38 cellular contexts compared by ENCODE assay signal in the genomic region with DNA sequence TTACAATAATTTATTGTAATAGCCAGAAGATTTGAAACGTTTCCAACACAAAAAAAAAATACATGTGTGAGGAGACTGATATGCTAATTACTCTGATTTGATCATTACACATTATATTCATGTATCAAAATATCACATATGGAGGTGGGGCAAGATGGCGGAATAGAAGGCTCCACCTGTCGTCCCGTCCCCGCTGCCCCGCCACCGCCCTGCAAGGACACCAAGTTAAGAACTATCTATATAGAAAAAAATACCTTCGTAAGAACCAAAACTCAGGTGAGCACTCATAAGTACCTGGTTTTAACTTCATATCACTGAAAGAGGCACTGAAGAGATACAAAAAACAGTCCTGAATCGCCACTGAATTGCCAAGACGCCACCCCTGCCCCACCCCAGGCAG.
"Had no signal": no experiment of that assay in that cellular context is flagged by ENCODE, and none has a peak within 500 bp of the region (broad histone marks: within the 10 kb centered on the region; RNA-seq: fewer than 3 reads in every experiment).

No MANE protein-coding gene starts in this region.

- H3K27ac ChIP-seq: adrenal gland, ascending aorta, body of pancreas, brain microvascular endothelial cell, breast epithelium, cardiac muscle cell had no signal

- H3K4me3 ChIP-seq: adrenal gland, ascending aorta, body of pancreas, breast epithelium, cardiac muscle cell had no signal

- ATAC-seq: activated naive CD4-positive, alpha-beta T cell treated with anti-CD3 and anti-CD28 coated beads, Interleukin-2, amount 50 U/mL, for 72 hours; activated naive CD8-positive, alpha-beta T cell treated with anti-CD3 and anti-CD28 coated beads, Interleukin-2, amount 50 U/mL, for 24 hours; activated T-cell treated with anti-CD3 and anti-CD28 coated beads, Interleukin-2, amount 50 U/mL, for 4 hours; activated T-cell treated with anti-CD3 and anti-CD28 coated beads, Interleukin-2, amount 50 U/mL, for 72 hours; activated T-helper 17 cell treated with anti-CD3 and anti-CD28 coated beads, Interleukin-2, amount 50 U/mL, for 72 hours; body of pancreas had no signal

- H3K27me3 ChIP-seq: adrenal gland, ascending aorta, body of pancreas, brain microvascular endothelial cell, breast epithelium, cardiac muscle cell had no signal

- H3K4me1 ChIP-seq: ascending aorta, body of pancreas, breast epithelium had no signal

- H3K36me3 ChIP-seq: adrenal gland, ascending aorta, brain microvascular endothelial cell, breast epithelium, cardiac muscle cell had no signal

- H3K27me3 Mint-ChIP-seq: activated naive CD8-positive, alpha-beta T cell; activated naive CD8-positive, alpha-beta T cell treated with anti-CD3 and anti-CD28 coated beads for 36 hours; activated naive CD8-positive, alpha-beta T cell treated with anti-CD3 and anti-CD28 coated beads, Interleukin-2, amount 50 U/mL, for 24 hours; activated T-cell treated with anti-CD3 and anti-CD28 coated beads, Interleukin-2, amount 50 U/mL, for 24 hours; activated T-helper 17 cell treated with anti-CD3 and anti-CD28 coated beads, Interleukin-2, amount 50 U/mL, for 72 hours; brain; central memory CD8-positive, alpha-beta T cell had no signal

- H3K4me3 Mint-ChIP-seq: activated naive CD4-positive, alpha-beta T cell treated with anti-CD3 and anti-CD28 coated beads for 36 hours; activated naive CD4-positive, alpha-beta T cell treated with anti-CD3 and anti-CD28 coated beads, Interleukin-2, amount 10 ng/mL, durations not matched to agents 7 days and 5 days; activated naive CD4-positive, alpha-beta T cell treated with anti-CD3 and anti-CD28 coated beads, Interleukin-2, amount 50 U/mL, for 24 hours; activated naive CD8-positive, alpha-beta T cell; activated naive CD8-positive, alpha-beta T cell treated with anti-CD3 and anti-CD28 coated beads for 36 hours; activated naive CD8-positive, alpha-beta T cell treated with anti-CD3 and anti-CD28 coated beads, Interleukin-2, amount 10 ng/mL, durations not matched to agents 7 days and 5 days; activated naive CD8-positive, alpha-beta T cell treated with anti-CD3 and anti-CD28 coated beads, Interleukin-2, amount 50 U/mL, for 24 hours; activated T-cell treated with anti-CD3 and anti-CD28 coated beads, Interleukin-2, amount 50 U/mL, for 24 hours; activated T-cell treated with anti-CD3 and anti-CD28 coated beads, Interleukin-2, amount 50 U/mL, for 4 hours; activated T-cell treated with anti-CD3 and anti-CD28 coated beads, Interleukin-2, amount 50 U/mL, for 72 hours; activated T-helper 1 cell treated with anti-CD3 and anti-CD28 coated beads, Interleukin-12 subunit alpha, Interleukin-12 subunit beta, Interleukin-2, Interleukin-4 antibody, amounts not matched to agents 30 ng/mL and 10 ng/mL and 1 ng/mL, durations not matched to agents 14 hours and 24 hours and 36 hours; activated T-helper 17 cell treated with anti-CD3 and anti-CD28 coated beads, Interleukin-2, amount 50 U/mL, for 72 hours; brain; central memory CD8-positive, alpha-beta T cell had no signal

- H3K27ac Mint-ChIP-seq: activated naive CD4-positive, alpha-beta T cell treated with anti-CD3 and anti-CD28 coated beads for 36 hours; activated naive CD4-positive, alpha-beta T cell treated with anti-CD3 and anti-CD28 coated beads, Interleukin-2, amount 10 ng/mL, durations not matched to agents 7 days and 5 days; activated naive CD4-positive, alpha-beta T cell treated with anti-CD3 and anti-CD28 coated beads, Interleukin-2, amount 50 U/mL, for 24 hours; activated naive CD4-positive, alpha-beta T cell treated with anti-CD3 and anti-CD28 coated beads, Interleukin-2, amount 50 U/mL, for 72 hours; activated naive CD8-positive, alpha-beta T cell; activated naive CD8-positive, alpha-beta T cell treated with anti-CD3 and anti-CD28 coated beads for 36 hours; activated naive CD8-positive, alpha-beta T cell treated with anti-CD3 and anti-CD28 coated beads, Interleukin-2, amount 10 ng/mL, durations not matched to agents 7 days and 5 days; activated naive CD8-positive, alpha-beta T cell treated with anti-CD3 and anti-CD28 coated beads, Interleukin-2, amount 50 U/mL, for 24 hours; activated T-cell treated with anti-CD3 and anti-CD28 coated beads, Interleukin-2, amount 50 U/mL, for 24 hours; activated T-cell treated with anti-CD3 and anti-CD28 coated beads, Interleukin-2, amount 50 U/mL, for 72 hours; activated T-helper 1 cell treated with anti-CD3 and anti-CD28 coated beads, Interleukin-12 subunit alpha, Interleukin-12 subunit beta, Interleukin-2, Interleukin-4 antibody, amounts not matched to agents 30 ng/mL and 10 ng/mL and 1 ng/mL, durations not matched to agents 14 hours and 24 hours and 36 hours; activated T-helper 17 cell treated with anti-CD3 and anti-CD28 coated beads, Interleukin-2, amount 50 U/mL, for 72 hours; activated T-helper 2 cell treated with anti-CD3 and anti-CD28 coated beads, Interferon-gamma antibody, Interleukin-2, Interleukin-4, amounts not matched to agents 10 μg/mL and 5 μg/mL and 100 μg/mL, durations not matched to agents 14 hours and 24 hours and 36 hours; brain had no signal

- H3K9me3 ChIP-seq: adrenal gland, ascending aorta, body of pancreas, breast epithelium had no signal

- H3K36me3 Mint-ChIP-seq: activated naive CD4-positive, alpha-beta T cell treated with anti-CD3 and anti-CD28 coated beads, Interleukin-2, amount 10 ng/mL, durations not matched to agents 7 days and 5 days; activated naive CD4-positive, alpha-beta T cell treated with anti-CD3 and anti-CD28 coated beads, Interleukin-2, amount 50 U/mL, for 24 hours; activated naive CD4-positive, alpha-beta T cell treated with anti-CD3 and anti-CD28 coated beads, Interleukin-2, amount 50 U/mL, for 72 hours; activated naive CD8-positive, alpha-beta T cell; activated naive CD8-positive, alpha-beta T cell treated with anti-CD3 and anti-CD28 coated beads for 36 hours; activated naive CD8-positive, alpha-beta T cell treated with anti-CD3 and anti-CD28 coated beads, Interleukin-2, amount 10 ng/mL, durations not matched to agents 7 days and 5 days had no signal

- H3K4me1 Mint-ChIP-seq: activated naive CD4-positive, alpha-beta T cell treated with anti-CD3 and anti-CD28 coated beads, Interleukin-2, amount 10 ng/mL, durations not matched to agents 7 days and 5 days; activated naive CD4-positive, alpha-beta T cell treated with anti-CD3 and anti-CD28 coated beads, Interleukin-2, amount 50 U/mL, for 24 hours; activated naive CD8-positive, alpha-beta T cell treated with anti-CD3 and anti-CD28 coated beads for 36 hours; activated naive CD8-positive, alpha-beta T cell treated with anti-CD3 and anti-CD28 coated beads, Interleukin-2, amount 10 ng/mL, durations not matched to agents 7 days and 5 days; activated naive CD8-positive, alpha-beta T cell treated with anti-CD3 and anti-CD28 coated beads, Interleukin-2, amount 50 U/mL, for 24 hours; activated T-helper 17 cell treated with anti-CD3 and anti-CD28 coated beads, Interleukin-2, amount 50 U/mL, for 72 hours; brain; central memory CD8-positive, alpha-beta T cell had no signal

- DNase-seq: activated effector memory CD4-positive, alpha-beta T cell treated with anti-CD3 and anti-CD28 coated beads, Interleukin-2, amount 50 U/mL, for 16 hours; activated effector memory CD4-positive, alpha-beta T cell treated with Interleukin-2 at 50 U/mL for 16 hours; activated gamma-delta T cell; activated gamma-delta T cell treated with Interleukin-2 at 50 U/mL for 16 hours; activated naive CD4-positive, alpha-beta T cell; activated naive CD4-positive, alpha-beta T cell treated with anti-CD3 and anti-CD28 coated beads for 36 hours; activated naive CD4-positive, alpha-beta T cell treated with anti-CD3 and anti-CD28 coated beads, Interleukin-2, amount 10 ng/mL, durations not matched to agents 7 days and 5 days; activated naive CD4-positive, alpha-beta T cell treated with anti-CD3 and anti-CD28 coated beads, Interleukin-2, amount 50 U/mL, for 16 hours; activated naive CD4-positive, alpha-beta T cell treated with Interleukin-2 at 50 U/mL for 16 hours; activated naive CD8-positive, alpha-beta T cell treated with anti-CD3 and anti-CD28 coated beads for 36 hours; activated naive CD8-positive, alpha-beta T cell treated with anti-CD3 and anti-CD28 coated beads, Interleukin-2, amount 10 ng/mL, durations not matched to agents 7 days and 5 days; activated naive CD8-positive, alpha-beta T cell treated with anti-CD3 and anti-CD28 coated beads, Interleukin-2, amount 50 U/mL, for 24 hours; activated T-cell treated with anti-CD3 and anti-CD28 coated beads, Interleukin-2, amount 50 U/mL, for 1 hour; activated T-cell treated with anti-CD3 and anti-CD28 coated beads, Interleukin-2, amount 50 U/mL, for 24 hours; activated T-cell treated with anti-CD3 and anti-CD28 coated beads, Interleukin-2, amount 50 U/mL, for 4 hours; activated T-cell treated with anti-CD3 and anti-CD28 coated beads, Interleukin-2, amount 50 U/mL, for 48 hours; activated T-cell treated with anti-CD3 and anti-CD28 coated beads, Interleukin-2, amount 50 U/mL, for 72 hours; adrenal gland; amniotic stem cell; amygdala; anterior cingulate cortex; aorta; body of pancreas; brain microvascular endothelial cell; caudate nucleus; central memory CD4-positive, alpha-beta T cell; cerebellar nuclear complex had no signal

- H3K9me3 Mint-ChIP-seq: activated naive CD4-positive, alpha-beta T cell treated with anti-CD3 and anti-CD28 coated beads for 36 hours; activated naive CD4-positive, alpha-beta T cell treated with anti-CD3 and anti-CD28 coated beads, Interleukin-2, amount 10 ng/mL, durations not matched to agents 7 days and 5 days; activated naive CD4-positive, alpha-beta T cell treated with anti-CD3 and anti-CD28 coated beads, Interleukin-2, amount 50 U/mL, for 24 hours; activated naive CD4-positive, alpha-beta T cell treated with anti-CD3 and anti-CD28 coated beads, Interleukin-2, amount 50 U/mL, for 72 hours; activated naive CD8-positive, alpha-beta T cell treated with anti-CD3 and anti-CD28 coated beads for 36 hours; activated naive CD8-positive, alpha-beta T cell treated with anti-CD3 and anti-CD28 coated beads, Interleukin-2, amount 50 U/mL, for 24 hours; activated T-cell treated with anti-CD3 and anti-CD28 coated beads, Interleukin-2, amount 50 U/mL, for 24 hours; activated T-cell treated with anti-CD3 and anti-CD28 coated beads, Interleukin-2, amount 50 U/mL, for 4 hours; activated T-cell treated with anti-CD3 and anti-CD28 coated beads, Interleukin-2, amount 50 U/mL, for 72 hours; activated T-helper 1 cell treated with anti-CD3 and anti-CD28 coated beads, Interleukin-12 subunit alpha, Interleukin-12 subunit beta, Interleukin-2, Interleukin-4 antibody, amounts not matched to agents 30 ng/mL and 10 ng/mL and 1 ng/mL, durations not matched to agents 14 hours and 24 hours and 36 hours; activated T-helper 17 cell treated with anti-CD3 and anti-CD28 coated beads, Interleukin-2, amount 50 U/mL, for 72 hours; activated T-helper 2 cell treated with anti-CD3 and anti-CD28 coated beads, Interferon-gamma antibody, Interleukin-2, Interleukin-4, amounts not matched to agents 10 μg/mL and 5 μg/mL and 100 μg/mL, durations not matched to agents 14 hours and 24 hours and 36 hours; central memory CD8-positive, alpha-beta T cell had no signal
